ENCODE assay signal across 13 cellular contexts in the genomic region with DNA sequence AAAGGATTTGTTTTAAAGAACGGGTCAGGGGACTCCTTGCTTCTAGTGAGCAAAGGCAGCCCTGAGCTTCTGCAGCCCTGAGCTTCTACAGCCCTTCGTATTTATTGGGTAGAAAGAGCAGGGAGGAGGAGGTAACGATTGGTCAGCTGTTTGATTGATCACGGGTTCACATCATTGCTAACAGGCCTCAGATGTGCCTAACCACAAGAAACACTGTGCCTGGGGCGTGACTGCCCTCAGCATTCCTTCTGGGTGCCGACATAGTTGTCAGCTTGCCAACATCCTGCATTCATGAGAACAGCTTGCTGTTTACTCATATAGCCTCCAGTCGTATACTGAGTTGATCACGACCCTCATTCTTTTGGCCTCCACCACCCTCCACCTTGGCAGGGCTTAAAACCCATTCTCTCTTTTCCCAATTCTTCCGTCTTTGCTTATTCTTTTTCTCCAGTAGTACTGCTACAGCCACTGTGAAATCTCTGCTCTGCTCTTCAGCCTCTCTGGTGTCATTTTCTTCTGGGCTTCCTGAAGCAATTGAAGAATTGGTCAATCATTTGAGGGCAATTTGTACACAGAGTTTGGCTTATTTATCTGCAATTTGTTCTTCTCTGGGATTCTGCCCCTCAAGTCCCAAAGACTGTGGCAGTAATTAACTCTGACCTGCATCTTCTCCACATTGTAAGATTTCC. TPM values are rescaled to one million over a fixed set of nuclear protein-coding genes. Genes with fewer than 3 reads are reported as not detected.
DNase-seq lines count a peak whose midpoint lies in the region; ATAC-seq, FAIRE-seq and TF ChIP-seq lines count a peak whose summit lies in the region.
"Had no signal": no experiment of that assay in that cellular context is flagged by ENCODE, and none has a peak within 500 bp of the region (broad histone marks: within the 10 kb centered on the region; RNA-seq: fewer than 3 reads in every experiment).

No MANE protein-coding gene starts in this region.

- H4K20me1 ChIP-seq in smooth muscle cell (ENCODE audit: low read depth) = no peaks in the 10 kb centered on the region

- POLR2A ChIA-PET in A549 (lab: Yijun Ruan, JAX) (interaction anchor here (0.7 to 1.0 kb wide), 3 partner anchors 24 to 156 kb away, joined by 3 to 7 read pairs (median 4); a partner anchor contains a TSS), HEK293 (lab: Yijun Ruan, JAX) (interaction anchor here (0.8 to 1.2 kb wide), 2 partner anchors 97 to 156 kb away, joined by 3 to 5 read pairs; a partner anchor contains a TSS)

- H3K36me3 ChIP-seq in HEK293 (ENCODE audit: control insufficient read depth in 2 of 2, insufficient read depth in 1 of 2, low read length in 2 of 2) = no peaks in the 10 kb centered on the region
- no peaks in the 10 kb centered on the region for H3K36me3 ChIP-seq in smooth muscle cell (ENCODE audit: low read depth)

- H3K4me1 ChIP-seq in A549 = peaks cover 12% of the 10 kb centered on the region
- H3K4me1 ChIP-seq in HEK293 (ENCODE audit: control insufficient read depth, insufficient read depth, low read length) = no peaks in the 10 kb centered on the region
- no peaks in the 10 kb centered on the region for H3K4me1 ChIP-seq in smooth muscle cell (ENCODE audit: low read depth)

- H3K4me3 ChIP-seq in A549 (no peak overlapping the region), HEK293 (ENCODE audit: low read depth, low read length) (no peak overlapping the region), fibroblast of villous mesenchyme (ENCODE audit: low read depth, low read length) (no peak overlapping the region), smooth muscle cell (no peak overlapping the region)

- H3F3A ChIP-seq in smooth muscle cell (ENCODE audit: low read depth) = no peaks in the 10 kb centered on the region

- H3K9ac ChIP-seq in smooth muscle cell (ENCODE audit: low read depth) = no peak overlapping the region

- no peak overlapping the region for H2AFZ ChIP-seq in smooth muscle cell (ENCODE audit: low read depth)

- ATAC-seq in A549 (peak; percentile 75 to 86), GM21825 (IDR thresholded peaks at IDR 0.05; ENCODE audit: unreplicated experiment) (no peak)

- DNase-seq in A549 (ENCODE audit: low read depth in 1 of 2, low spot score in 1 of 2) (peak in 1 of 2 experiments; percentile 89), SW480 (ENCODE audit: low spot score) (peak; percentile 96), fibroblast of villous mesenchyme (ENCODE audit: low read depth) (peak; percentile 80), NCI-H2081 (lab: John Stamatoyannopoulos, UW) (no peak), NCI-H524 (lab: John Stamatoyannopoulos, UW) (no peak), smooth muscle cell (lab: John Stamatoyannopoulos, UW; ENCODE audit: unreplicated experiment) (no peak)
- DNase-seq: activated CD4-positive, alpha-beta T cell treated with anti-CD3 and anti-CD28 coated beads, Interleukin-2, amount 50 U/mL, for 1 hour; activated naive CD4-positive, alpha-beta T cell treated with anti-CD3 and anti-CD28 coated beads, Interleukin-2, amount 10 ng/mL, durations not matched to agents 7 days and 5 days; effector CD4-positive, alpha-beta T cell; kidney; NCI-H187 treated with DMSO at 0.1 percent for 48 hours had no signal

- H3K27ac ChIP-seq in A549 (peak overlapping the region; percentile 50 to 65), HEK293 (ENCODE audit: extremely low read depth, low read depth, low read length) (no peak overlapping the region), smooth muscle cell (ENCODE audit: low read depth) (no peak overlapping the region)

- peak; percentile 7 for FAIRE-seq in A549 (lab: Jason Lieb, UNC)
- FAIRE-seq: kidney had no signal

- TF ChIP-seq RAD21 in A549 (conservative IDR thresholded peaks at IDR 0.05 in 1 of 2, IDR thresholded peaks at IDR 0.05 in 1 of 2) = no peak

- peaks cover 4% of the 10 kb centered on the region; the same call in 1 of the 3 replicates for H3K9me3 ChIP-seq in A549
- H3K9me3 ChIP-seq in HEK293 (ENCODE audit: control insufficient read depth, insufficient read depth, low read depth, low read length) = no peaks in the 10 kb centered on the region
- no peaks in the 10 kb centered on the region for H3K9me3 ChIP-seq in smooth muscle cell (replicated peaks; ENCODE audit: low read depth)

- no peaks in the 10 kb centered on the region for H3K27me3 ChIP-seq in smooth muscle cell (ENCODE audit: low read depth)

- CTCF ChIA-PET in A549 (lab: Yijun Ruan, JAX) = interaction anchor here (1.0 to 3.2 kb wide), 6 partner anchors 9 to 104 kb away, joined by 4 to 16 read pairs (median 4); no protein-coding TSS in a partner anchor
- CTCF ChIA-PET in HEK293 (lab: Yijun Ruan, JAX) = interaction anchor here (1.2 to 2.0 kb wide), 4 partner anchors 17 to 105 kb away, joined by 3 to 7 read pairs (median 4); no protein-coding TSS in a partner anchor

- TF ChIP-seq POLR2A in A549 (IDR thresholded peaks at IDR 0.05; ENCODE audit: low read length) = no peak

- H3K79me2 ChIP-seq in smooth muscle cell (ENCODE audit: low read depth) = no peaks in the 10 kb centered on the region

- H3K4me2 ChIP-seq in A549 (peak overlapping the region; percentile 47), smooth muscle cell (no peak overlapping the region)

- WGBS in A549 (ENCODE audit: missing lambda C conversion rate) = 20% methylated on average over 9 of the region's 9 CpGs
- 65% methylated on average over 9 of the region's 9 CpGs for WGBS in smooth muscle cell (ENCODE audit: low lambda C conversion rate)

- no peak for TF ChIP-seq EP300 in A549 (IDR thresholded peaks at IDR 0.05)

- no peak for TF ChIP-seq CTCF in A549 (IDR thresholded peaks at IDR 0.05)
- no peak for TF ChIP-seq CTCF in HEK293 (tag by site-specific recombination; IDR thresholded peaks at IDR 0.05)
- no peak for TF ChIP-seq CTCF in fibroblast of villous mesenchyme (IDR thresholded peaks at IDR 0.05; ENCODE audit: insufficient read depth, low read depth, low read length)
- TF ChIP-seq CTCF in smooth muscle cell (IDR thresholded peaks at IDR 0.05; ENCODE audit: borderline replicate concordance, insufficient read depth, poor library complexity, severe bottlenecking) = no peak

TF ChIP-seq in A549, 52 proteins besides CTCF, POLR2A, EP300 and RAD21:
- TF ChIP-seq RARB (CRISPR knock-in tag; IDR thresholded peaks at IDR 0.05) = no peak
- TF ChIP-seq, protein P1, sequence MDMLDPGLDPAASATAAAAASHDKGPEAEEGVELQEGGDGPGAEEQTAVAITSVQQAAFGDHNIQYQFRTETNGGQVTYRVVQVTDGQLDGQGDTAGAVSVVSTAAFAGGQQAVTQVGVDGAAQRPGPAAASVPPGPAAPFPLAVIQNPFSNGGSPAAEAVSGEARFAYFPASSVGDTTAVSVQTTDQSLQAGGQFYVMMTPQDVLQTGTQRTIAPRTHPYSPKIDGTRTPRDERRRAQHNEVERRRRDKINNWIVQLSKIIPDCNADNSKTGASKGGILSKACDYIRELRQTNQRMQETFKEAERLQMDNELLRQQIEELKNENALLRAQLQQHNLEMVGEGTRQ (IDR thresholded peaks at IDR 0.05) = peak; percentile 67

TF ChIP-seq in HEK293, 187 proteins besides CTCF, POLR2A, EP300 and RAD21 (continues in another document):
- TF ChIP-seq BCL11B (tag by site-specific recombination; IDR thresholded peaks at IDR 0.05; ENCODE audit: low read depth) (no peak), ZNF560 (tag by site-specific recombination; IDR thresholded peaks at IDR 0.05; ENCODE audit: borderline replicate concordance) (no peak), ZNF596 (tag by site-specific recombination; IDR thresholded peaks at IDR 0.05) (no peak), ZNF366 (tag by site-specific recombination; conservative IDR thresholded peaks at IDR 0.05) (0 out of 2 replicates have a peak, but pooled peaks have one; percentile 31), SETDB1 (IDR thresholded peaks at IDR 0.05; ENCODE audit: insufficient read length, low read length) (peak; percentile 23)
- TF ChIP-seq, protein P2, sequence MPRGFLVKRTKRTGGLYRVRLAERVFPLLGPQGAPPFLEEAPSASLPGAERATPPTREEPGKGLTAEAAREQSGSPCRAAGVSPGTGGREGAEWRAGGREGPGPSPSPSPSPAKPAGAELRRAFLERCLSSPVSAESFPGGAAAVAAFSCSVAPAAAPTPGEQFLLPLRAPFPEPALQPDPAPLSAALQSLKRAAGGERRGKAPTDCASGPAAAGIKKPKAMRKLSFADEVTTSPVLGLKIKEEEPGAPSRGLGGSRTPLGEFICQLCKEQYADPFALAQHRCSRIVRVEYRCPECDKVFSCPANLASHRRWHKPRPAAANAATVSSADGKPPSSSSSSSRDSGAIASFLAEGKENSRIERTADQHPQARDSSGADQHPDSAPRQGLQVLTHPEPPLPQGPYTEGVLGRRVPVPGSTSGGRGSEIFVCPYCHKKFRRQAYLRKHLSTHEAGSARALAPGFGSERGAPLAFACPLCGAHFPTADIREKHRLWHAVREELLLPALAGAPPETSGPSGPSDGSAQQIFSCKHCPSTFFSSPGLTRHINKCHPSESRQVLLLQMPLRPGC (tag by site-specific recombination; IDR thresholded peaks at IDR 0.05) = no peak

RNA-seq across cellular contexts. Expression of a gene that starts 25.4 kb away (rescaled TPM):
- 471 and 571 TPM in 2 replicates for polyA plus RNA-seq in A549 (2011; rRNA removed)
- polyA plus RNA-seq in A549 (2012; cell fraction: cytosol; rRNA removed) = 493 and 522 TPM in 2 replicates
- polyA plus RNA-seq in A549 (2012; cell fraction: nucleus; rRNA removed) = 926 and 1,083 TPM in 2 replicates
- 658 to 761 TPM (median 681 TPM) in 3 replicates for polyA plus RNA-seq in A549 (2017; fragmentation: RNase III; extraction: RNeasy Plus Mini Kit Qiagen cat#74134 plus additional on column Dnase treatment)
- 526 and 546 TPM in 2 replicates for polyA minus RNA-seq in A549 (2011; rRNA and poly(A)+ RNA removed)
- 115 and 127 TPM in 2 replicates for total RNA-seq in fibroblast of villous mesenchyme
- 99.2 and 108 TPM in 2 replicates for total RNA-seq in smooth muscle cell
- polyA plus RNA-seq in smooth muscle cell = 115 and 154 TPM in 2 replicates

RNA-seq across cellular contexts. Expression of a gene that starts 37.0 kb away (rescaled TPM):
- polyA plus RNA-seq in A549 (2011; rRNA removed) = 188 and 200 TPM in 2 replicates
- 252 and 259 TPM in 2 replicates for polyA plus RNA-seq in A549 (2012; cell fraction: cytosol; rRNA removed)
- polyA plus RNA-seq in A549 (2012; cell fraction: nucleus; rRNA removed) = 494 and 609 TPM in 2 replicates
- polyA plus RNA-seq in A549 (2017; fragmentation: RNase III; extraction: RNeasy Plus Mini Kit Qiagen cat#74134 plus additional on column Dnase treatment) = 141 to 154 TPM (median 149 TPM) in 3 replicates
- polyA minus RNA-seq in A549 (2011; rRNA and poly(A)+ RNA removed) = 164 and 170 TPM in 2 replicates
- 63.0 and 86.0 TPM in 2 replicates for total RNA-seq in fibroblast of villous mesenchyme
- 64.2 and 72.3 TPM in 2 replicates for total RNA-seq in smooth muscle cell
- polyA plus RNA-seq in smooth muscle cell = 89.6 and 122 TPM in 2 replicates

Comparison
In these comparisons a context has a peak if more than half of its experiments do, and no peak if none do; other contexts are left out.
1. DNase-seq: peak in SW480 (single experiment) and fibroblast of villous mesenchyme (single experiment); none in NCI-H2081 (0 of 2), NCI-H524 (0 of 2) and smooth muscle cell (single experiment).
2. H3K27ac ChIP-seq: peak in A549 (2 of 2); none in HEK293 (single experiment) and smooth muscle cell (single experiment).